In genomic region chr16:48212033-48212432, GRCh38 we compare ENCODE assay signal across 1 cellular context.
TF ChIP-seq lines count a peak whose summit lies in the region.

No MANE protein-coding gene starts in this region.

TF ChIP-seq in H1, 55 proteins besides CTCF, POLR2A, EP300 and RAD21:
- TF ChIP-seq CEBPB (IDR thresholded peaks at IDR 0.05; ENCODE audit: low read depth, low read length): no peak
- TF ChIP-seq CHD2 (IDR thresholded peaks at IDR 0.05; ENCODE audit: low read length): no peak
